Comparison of ENCODE assay signal across 3 cellular contexts in the genomic region with DNA sequence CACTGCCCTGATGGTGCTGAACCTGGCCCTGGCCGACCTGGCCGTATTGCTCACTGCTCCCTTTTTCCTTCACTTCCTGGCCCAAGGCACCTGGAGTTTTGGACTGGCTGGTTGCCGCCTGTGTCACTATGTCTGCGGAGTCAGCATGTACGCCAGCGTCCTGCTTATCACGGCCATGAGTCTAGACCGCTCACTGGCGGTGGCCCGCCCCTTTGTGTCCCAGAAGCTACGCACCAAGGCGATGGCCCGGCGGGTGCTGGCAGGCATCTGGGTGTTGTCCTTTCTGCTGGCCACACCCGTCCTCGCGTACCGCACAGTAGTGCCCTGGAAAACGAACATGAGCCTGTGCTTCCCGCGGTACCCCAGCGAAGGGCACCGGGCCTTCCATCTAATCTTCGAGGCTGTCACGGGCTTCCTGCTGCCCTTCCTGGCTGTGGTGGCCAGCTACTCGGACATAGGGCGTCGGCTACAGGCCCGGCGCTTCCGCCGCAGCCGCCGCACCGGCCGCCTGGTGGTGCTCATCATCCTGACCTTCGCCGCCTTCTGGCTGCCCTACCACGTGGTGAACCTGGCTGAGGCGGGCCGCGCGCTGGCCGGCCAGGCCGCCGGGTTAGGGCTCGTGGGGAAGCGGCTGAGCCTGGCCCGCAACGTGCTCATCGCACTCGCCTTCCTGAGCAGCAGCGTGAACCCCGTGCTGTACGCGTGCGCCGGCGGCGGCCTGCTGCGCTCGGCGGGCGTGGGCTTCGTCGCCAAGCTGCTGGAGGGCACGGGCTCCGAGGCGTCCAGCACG.
TF ChIP-seq lines count a peak whose summit lies in the region.

No MANE protein-coding gene starts in this region.

TF ChIP-seq in SK-N-SH, 30 proteins besides CTCF, POLR2A, EP300 and RAD21:
- no peak for TF ChIP-seq TEAD4 (IDR thresholded peaks at IDR 0.05; ENCODE audit: borderline replicate concordance, insufficient read depth)
- TF ChIP-seq FOXJ3 (CRISPR knock-in tag; IDR thresholded peaks at IDR 0.05), result no peak
- no peak for TF ChIP-seq TAF1 (IDR thresholded peaks at IDR 0.05; ENCODE audit: borderline replicate concordance, low read depth, low read length)
- TF ChIP-seq FOXM1 (IDR thresholded peaks at IDR 0.05; ENCODE audit: low read depth), result no peak
- TF ChIP-seq JUND (IDR thresholded peaks at IDR 0.05), result no peak
- TF ChIP-seq CHD2 (IDR thresholded peaks at IDR 0.05; ENCODE audit: low read length, partially characterized antibody), result no peak
- no peak for TF ChIP-seq RFX5 (IDR thresholded peaks at IDR 0.05; ENCODE audit: low read length)
- TF ChIP-seq, protein P1, sequence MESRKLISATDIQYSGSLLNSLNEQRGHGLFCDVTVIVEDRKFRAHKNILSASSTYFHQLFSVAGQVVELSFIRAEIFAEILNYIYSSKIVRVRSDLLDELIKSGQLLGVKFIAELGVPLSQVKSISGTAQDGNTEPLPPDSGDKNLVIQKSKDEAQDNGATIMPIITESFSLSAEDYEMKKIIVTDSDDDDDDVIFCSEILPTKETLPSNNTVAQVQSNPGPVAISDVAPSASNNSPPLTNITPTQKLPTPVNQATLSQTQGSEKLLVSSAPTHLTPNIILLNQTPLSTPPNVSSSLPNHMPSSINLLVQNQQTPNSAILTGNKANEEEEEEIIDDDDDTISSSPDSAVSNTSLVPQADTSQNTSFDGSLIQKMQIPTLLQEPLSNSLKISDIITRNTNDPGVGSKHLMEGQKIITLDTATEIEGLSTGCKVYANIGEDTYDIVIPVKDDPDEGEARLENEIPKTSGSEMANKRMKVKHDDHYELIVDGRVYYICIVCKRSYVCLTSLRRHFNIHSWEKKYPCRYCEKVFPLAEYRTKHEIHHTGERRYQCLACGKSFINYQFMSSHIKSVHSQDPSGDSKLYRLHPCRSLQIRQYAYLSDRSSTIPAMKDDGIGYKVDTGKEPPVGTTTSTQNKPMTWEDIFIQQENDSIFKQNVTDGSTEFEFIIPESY (IDR thresholded peaks at IDR 0.05; ENCODE audit: borderline replicate concordance, low read depth), result no peak
- no peak for TF ChIP-seq NRF1 (IDR thresholded peaks at IDR 0.05; ENCODE audit: low read depth, low read length)
- TF ChIP-seq, protein P2, sequence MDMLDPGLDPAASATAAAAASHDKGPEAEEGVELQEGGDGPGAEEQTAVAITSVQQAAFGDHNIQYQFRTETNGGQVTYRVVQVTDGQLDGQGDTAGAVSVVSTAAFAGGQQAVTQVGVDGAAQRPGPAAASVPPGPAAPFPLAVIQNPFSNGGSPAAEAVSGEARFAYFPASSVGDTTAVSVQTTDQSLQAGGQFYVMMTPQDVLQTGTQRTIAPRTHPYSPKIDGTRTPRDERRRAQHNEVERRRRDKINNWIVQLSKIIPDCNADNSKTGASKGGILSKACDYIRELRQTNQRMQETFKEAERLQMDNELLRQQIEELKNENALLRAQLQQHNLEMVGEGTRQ (IDR thresholded peaks at IDR 0.05; ENCODE audit: borderline replicate concordance, low read depth, low read length), result no peak
TF ChIP-seq in SK-N-SH: peak in this region for 0.

TF ChIP-seq in SK-N-SH treated with all-trans-retinoic acid at 6 μM for 48 hours, 23 proteins besides CTCF, POLR2A, EP300 and RAD21:
- TF ChIP-seq GLIS3 (CRISPR knock-in tag; IDR thresholded peaks at IDR 0.05) (no peak), ZNF8 (CRISPR knock-in tag; IDR thresholded peaks at IDR 0.05) (no peak), RARB (CRISPR knock-in tag; IDR thresholded peaks at IDR 0.05) (no peak), TCF4 (CRISPR knock-in tag; IDR thresholded peaks at IDR 0.05; ENCODE audit: borderline replicate concordance) (no peak), TOX (CRISPR knock-in tag; IDR thresholded peaks at IDR 0.05; ENCODE audit: borderline replicate concordance) (no peak), PPARA (CRISPR knock-in tag; IDR thresholded peaks at IDR 0.05; ENCODE audit: borderline replicate concordance) (no peak), ZFP3 (CRISPR knock-in tag; IDR thresholded peaks at IDR 0.05) (no peak), ISL1 (CRISPR knock-in tag; IDR thresholded peaks at IDR 0.05) (no peak), SNAI2 (CRISPR knock-in tag; IDR thresholded peaks at IDR 0.05) (no peak)
- TF ChIP-seq, protein P3, sequence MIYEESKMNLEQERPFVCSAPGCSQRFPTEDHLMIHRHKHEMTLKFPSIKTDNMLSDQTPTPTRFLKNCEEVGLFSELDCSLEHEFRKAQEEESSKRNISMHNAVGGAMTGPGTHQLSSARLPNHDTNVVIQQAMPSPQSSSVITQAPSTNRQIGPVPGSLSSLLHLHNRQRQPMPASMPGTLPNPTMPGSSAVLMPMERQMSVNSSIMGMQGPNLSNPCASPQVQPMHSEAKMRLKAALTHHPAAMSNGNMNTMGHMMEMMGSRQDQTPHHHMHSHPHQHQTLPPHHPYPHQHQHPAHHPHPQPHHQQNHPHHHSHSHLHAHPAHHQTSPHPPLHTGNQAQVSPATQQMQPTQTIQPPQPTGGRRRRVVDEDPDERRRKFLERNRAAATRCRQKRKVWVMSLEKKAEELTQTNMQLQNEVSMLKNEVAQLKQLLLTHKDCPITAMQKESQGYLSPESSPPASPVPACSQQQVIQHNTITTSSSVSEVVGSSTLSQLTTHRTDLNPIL (CRISPR knock-in tag; IDR thresholded peaks at IDR 0.05; ENCODE audit: low read depth), result no peak
- TF ChIP-seq, protein P4, sequence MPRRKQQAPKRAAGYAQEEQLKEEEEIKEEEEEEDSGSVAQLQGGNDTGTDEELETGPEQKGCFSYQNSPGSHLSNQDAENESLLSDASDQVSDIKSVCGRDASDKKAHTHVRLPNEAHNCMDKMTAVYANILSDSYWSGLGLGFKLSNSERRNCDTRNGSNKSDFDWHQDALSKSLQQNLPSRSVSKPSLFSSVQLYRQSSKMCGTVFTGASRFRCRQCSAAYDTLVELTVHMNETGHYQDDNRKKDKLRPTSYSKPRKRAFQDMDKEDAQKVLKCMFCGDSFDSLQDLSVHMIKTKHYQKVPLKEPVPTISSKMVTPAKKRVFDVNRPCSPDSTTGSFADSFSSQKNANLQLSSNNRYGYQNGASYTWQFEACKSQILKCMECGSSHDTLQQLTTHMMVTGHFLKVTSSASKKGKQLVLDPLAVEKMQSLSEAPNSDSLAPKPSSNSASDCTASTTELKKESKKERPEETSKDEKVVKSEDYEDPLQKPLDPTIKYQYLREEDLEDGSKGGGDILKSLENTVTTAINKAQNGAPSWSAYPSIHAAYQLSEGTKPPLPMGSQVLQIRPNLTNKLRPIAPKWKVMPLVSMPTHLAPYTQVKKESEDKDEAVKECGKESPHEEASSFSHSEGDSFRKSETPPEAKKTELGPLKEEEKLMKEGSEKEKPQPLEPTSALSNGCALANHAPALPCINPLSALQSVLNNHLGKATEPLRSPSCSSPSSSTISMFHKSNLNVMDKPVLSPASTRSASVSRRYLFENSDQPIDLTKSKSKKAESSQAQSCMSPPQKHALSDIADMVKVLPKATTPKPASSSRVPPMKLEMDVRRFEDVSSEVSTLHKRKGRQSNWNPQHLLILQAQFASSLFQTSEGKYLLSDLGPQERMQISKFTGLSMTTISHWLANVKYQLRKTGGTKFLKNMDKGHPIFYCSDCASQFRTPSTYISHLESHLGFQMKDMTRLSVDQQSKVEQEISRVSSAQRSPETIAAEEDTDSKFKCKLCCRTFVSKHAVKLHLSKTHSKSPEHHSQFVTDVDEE (CRISPR knock-in tag; IDR thresholded peaks at IDR 0.05), result no peak

TF ChIP-seq in H1, 55 proteins besides CTCF, POLR2A, EP300 and RAD21 (continues in another document):
- TF ChIP-seq SIN3A (conservative IDR thresholded peaks at IDR 0.05 in 1 of 2, IDR thresholded peaks at IDR 0.05 in 1 of 2; ENCODE audit: low read depth in 1 of 2, low read length in 2 of 2), result no peak
- TF ChIP-seq CHD1 (IDR thresholded peaks at IDR 0.05; ENCODE audit: low read depth, low read length), result no peak
- no peak for TF ChIP-seq BACH1 (IDR thresholded peaks at IDR 0.05; ENCODE audit: low read length)
- TF ChIP-seq, protein P5, sequence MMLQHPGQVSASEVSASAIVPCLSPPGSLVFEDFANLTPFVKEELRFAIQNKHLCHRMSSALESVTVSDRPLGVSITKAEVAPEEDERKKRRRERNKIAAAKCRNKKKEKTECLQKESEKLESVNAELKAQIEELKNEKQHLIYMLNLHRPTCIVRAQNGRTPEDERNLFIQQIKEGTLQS (IDR thresholded peaks at IDR 0.05; ENCODE audit: insufficient read depth, low read depth, low read length), result no peak
- TF ChIP-seq, protein P6, sequence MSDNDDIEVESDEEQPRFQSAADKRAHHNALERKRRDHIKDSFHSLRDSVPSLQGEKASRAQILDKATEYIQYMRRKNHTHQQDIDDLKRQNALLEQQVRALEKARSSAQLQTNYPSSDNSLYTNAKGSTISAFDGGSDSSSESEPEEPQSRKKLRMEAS (IDR thresholded peaks at IDR 0.05), result peak; percentile 98
- TF ChIP-seq NRF1 (IDR thresholded peaks at IDR 0.05; ENCODE audit: low read depth, low read length), result no peak
- TF ChIP-seq, protein P7, sequence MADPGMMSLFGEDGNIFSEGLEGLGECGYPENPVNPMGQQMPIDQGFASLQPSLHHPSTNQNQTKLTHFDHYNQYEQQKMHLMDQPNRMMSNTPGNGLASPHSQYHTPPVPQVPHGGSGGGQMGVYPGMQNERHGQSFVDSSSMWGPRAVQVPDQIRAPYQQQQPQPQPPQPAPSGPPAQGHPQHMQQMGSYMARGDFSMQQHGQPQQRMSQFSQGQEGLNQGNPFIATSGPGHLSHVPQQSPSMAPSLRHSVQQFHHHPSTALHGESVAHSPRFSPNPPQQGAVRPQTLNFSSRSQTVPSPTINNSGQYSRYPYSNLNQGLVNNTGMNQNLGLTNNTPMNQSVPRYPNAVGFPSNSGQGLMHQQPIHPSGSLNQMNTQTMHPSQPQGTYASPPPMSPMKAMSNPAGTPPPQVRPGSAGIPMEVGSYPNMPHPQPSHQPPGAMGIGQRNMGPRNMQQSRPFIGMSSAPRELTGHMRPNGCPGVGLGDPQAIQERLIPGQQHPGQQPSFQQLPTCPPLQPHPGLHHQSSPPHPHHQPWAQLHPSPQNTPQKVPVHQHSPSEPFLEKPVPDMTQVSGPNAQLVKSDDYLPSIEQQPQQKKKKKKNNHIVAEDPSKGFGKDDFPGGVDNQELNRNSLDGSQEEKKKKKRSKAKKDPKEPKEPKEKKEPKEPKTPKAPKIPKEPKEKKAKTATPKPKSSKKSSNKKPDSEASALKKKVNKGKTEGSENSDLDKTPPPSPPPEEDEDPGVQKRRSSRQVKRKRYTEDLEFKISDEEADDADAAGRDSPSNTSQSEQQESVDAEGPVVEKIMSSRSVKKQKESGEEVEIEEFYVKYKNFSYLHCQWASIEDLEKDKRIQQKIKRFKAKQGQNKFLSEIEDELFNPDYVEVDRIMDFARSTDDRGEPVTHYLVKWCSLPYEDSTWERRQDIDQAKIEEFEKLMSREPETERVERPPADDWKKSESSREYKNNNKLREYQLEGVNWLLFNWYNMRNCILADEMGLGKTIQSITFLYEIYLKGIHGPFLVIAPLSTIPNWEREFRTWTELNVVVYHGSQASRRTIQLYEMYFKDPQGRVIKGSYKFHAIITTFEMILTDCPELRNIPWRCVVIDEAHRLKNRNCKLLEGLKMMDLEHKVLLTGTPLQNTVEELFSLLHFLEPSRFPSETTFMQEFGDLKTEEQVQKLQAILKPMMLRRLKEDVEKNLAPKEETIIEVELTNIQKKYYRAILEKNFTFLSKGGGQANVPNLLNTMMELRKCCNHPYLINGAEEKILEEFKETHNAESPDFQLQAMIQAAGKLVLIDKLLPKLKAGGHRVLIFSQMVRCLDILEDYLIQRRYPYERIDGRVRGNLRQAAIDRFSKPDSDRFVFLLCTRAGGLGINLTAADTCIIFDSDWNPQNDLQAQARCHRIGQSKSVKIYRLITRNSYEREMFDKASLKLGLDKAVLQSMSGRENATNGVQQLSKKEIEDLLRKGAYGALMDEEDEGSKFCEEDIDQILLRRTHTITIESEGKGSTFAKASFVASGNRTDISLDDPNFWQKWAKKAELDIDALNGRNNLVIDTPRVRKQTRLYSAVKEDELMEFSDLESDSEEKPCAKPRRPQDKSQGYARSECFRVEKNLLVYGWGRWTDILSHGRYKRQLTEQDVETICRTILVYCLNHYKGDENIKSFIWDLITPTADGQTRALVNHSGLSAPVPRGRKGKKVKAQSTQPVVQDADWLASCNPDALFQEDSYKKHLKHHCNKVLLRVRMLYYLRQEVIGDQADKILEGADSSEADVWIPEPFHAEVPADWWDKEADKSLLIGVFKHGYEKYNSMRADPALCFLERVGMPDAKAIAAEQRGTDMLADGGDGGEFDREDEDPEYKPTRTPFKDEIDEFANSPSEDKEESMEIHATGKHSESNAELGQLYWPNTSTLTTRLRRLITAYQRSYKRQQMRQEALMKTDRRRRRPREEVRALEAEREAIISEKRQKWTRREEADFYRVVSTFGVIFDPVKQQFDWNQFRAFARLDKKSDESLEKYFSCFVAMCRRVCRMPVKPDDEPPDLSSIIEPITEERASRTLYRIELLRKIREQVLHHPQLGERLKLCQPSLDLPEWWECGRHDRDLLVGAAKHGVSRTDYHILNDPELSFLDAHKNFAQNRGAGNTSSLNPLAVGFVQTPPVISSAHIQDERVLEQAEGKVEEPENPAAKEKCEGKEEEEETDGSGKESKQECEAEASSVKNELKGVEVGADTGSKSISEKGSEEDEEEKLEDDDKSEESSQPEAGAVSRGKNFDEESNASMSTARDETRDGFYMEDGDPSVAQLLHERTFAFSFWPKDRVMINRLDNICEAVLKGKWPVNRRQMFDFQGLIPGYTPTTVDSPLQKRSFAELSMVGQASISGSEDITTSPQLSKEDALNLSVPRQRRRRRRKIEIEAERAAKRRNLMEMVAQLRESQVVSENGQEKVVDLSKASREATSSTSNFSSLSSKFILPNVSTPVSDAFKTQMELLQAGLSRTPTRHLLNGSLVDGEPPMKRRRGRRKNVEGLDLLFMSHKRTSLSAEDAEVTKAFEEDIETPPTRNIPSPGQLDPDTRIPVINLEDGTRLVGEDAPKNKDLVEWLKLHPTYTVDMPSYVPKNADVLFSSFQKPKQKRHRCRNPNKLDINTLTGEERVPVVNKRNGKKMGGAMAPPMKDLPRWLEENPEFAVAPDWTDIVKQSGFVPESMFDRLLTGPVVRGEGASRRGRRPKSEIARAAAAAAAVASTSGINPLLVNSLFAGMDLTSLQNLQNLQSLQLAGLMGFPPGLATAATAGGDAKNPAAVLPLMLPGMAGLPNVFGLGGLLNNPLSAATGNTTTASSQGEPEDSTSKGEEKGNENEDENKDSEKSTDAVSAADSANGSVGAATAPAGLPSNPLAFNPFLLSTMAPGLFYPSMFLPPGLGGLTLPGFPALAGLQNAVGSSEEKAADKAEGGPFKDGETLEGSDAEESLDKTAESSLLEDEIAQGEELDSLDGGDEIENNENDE (IDR thresholded peaks at IDR 0.05; ENCODE audit: insufficient replicate concordance, low read length), result no peak
- no peak for TF ChIP-seq FOSL1 (IDR thresholded peaks at IDR 0.05; ENCODE audit: insufficient read depth, low read depth, low read length)
- TF ChIP-seq HDAC2 (IDR thresholded peaks at IDR 0.05; ENCODE audit: borderline replicate concordance in 1 of 2, low read depth in 2 of 2, low read length in 2 of 2), result no peak
- no peak for TF ChIP-seq HDAC6 (IDR thresholded peaks at IDR 0.05; ENCODE audit: low read depth, low read length)
- peak; percentile 27 for TF ChIP-seq ASH2L (IDR thresholded peaks at IDR 0.05; ENCODE audit: low read length)
- TF ChIP-seq POLR2AphosphoS5 (IDR thresholded peaks at IDR 0.05; ENCODE audit: low read depth, low read length), result peak; percentile 11; the same call in 1 of the 2 replicates
- no peak for TF ChIP-seq NANOG (IDR thresholded peaks at IDR 0.05; ENCODE audit: insufficient read depth, low read depth, low read length, poor library complexity, severe bottlenecking)
- TF ChIP-seq SP4 (IDR thresholded peaks at IDR 0.05; ENCODE audit: low read length), result no peak
- no peak for TF ChIP-seq YY1 (IDR thresholded peaks at IDR 0.05; ENCODE audit: low read depth, low read length)
- TF ChIP-seq RNF2 (IDR thresholded peaks at IDR 0.05; ENCODE audit: borderline replicate concordance, low read depth, low read length, missing control alignments, poor library complexity, severe bottlenecking), result no peak
- TF ChIP-seq CREB1 (IDR thresholded peaks at IDR 0.05), result no peak
- 0 out of 2 replicates have a peak, but pooled peaks have one; percentile 28 for TF ChIP-seq GABPA (IDR thresholded peaks at IDR 0.05; ENCODE audit: borderline replicate concordance, insufficient read depth, low read length)
- no peak for TF ChIP-seq BCL11A (IDR thresholded peaks at IDR 0.05; ENCODE audit: low read depth in 2 of 2, low read length in 2 of 2)
- TF ChIP-seq TEAD4 (IDR thresholded peaks at IDR 0.05; ENCODE audit: low read depth, low read length), result no peak
- no peak for TF ChIP-seq RFX5 (IDR thresholded peaks at IDR 0.05; ENCODE audit: borderline replicate concordance, low read depth, low read length)
- no peak for TF ChIP-seq SP1 (IDR thresholded peaks at IDR 0.05; ENCODE audit: low read depth, low read length)
